In the genomic region with DNA sequence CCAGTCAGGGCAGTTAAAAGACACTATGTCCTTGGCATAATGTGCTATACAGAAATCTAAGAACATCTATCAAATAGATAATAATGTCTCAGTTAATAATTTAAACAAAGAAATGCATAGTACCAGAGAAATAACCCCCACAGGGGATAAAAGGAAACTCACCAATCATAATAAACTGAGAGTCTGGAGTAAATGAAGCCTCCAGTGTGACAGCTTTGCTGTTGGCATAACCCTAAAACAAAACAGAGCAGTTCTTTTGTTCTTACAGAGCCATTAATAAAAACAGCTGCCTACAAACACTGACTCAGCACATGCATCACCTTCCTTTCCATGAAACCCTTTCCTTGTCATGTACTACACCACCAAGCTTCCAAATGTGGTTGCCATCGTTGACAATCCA, we compare ENCODE assay signal across 22 cellular contexts. TPM values are rescaled to one million over a fixed set of nuclear protein-coding genes. Genes with fewer than 3 reads are reported as not detected.
DNase-seq lines count a peak whose midpoint lies in the region; ATAC-seq lines count a peak whose summit lies in the region.
"Had no signal": no experiment of that assay in that cellular context is flagged by ENCODE, and none has a peak within 500 bp of the region (broad histone marks: within the 10 kb centered on the region; RNA-seq: fewer than 3 reads in every experiment).

No MANE protein-coding gene starts in this region.

- no peaks in the 10 kb centered on the region for H3K27me3 Mint-ChIP-seq in T-cell
- H3K27me3 Mint-ChIP-seq in central memory CD8-positive, alpha-beta T cell: no peaks in the 10 kb centered on the region
- H3K27me3 Mint-ChIP-seq: dendritic cell treated with granulocyte-macrophage colony-stimulating factor and Interleukin-4, amounts not matched to agents 40 ng/mL and 50 ng/mL, for 4 days; stimulated activated naive B cell treated with anti-CD40 and anti-IgM and Interleukin-4, amounts not matched to agents 10 μg/mL and 1 μg/mL and 100 μg/mL, for 72 hours had no signal

- CTCF ChIA-PET in T-cell (lab: Charles Lee): interaction anchor here in 1 of 2 donors (1.7 kb wide), 1 partner anchor 18 kb away, joined by 5 read pairs; no protein-coding TSS in a partner anchor

- DNase-seq in COLO829 (ENCODE audit: low spot score) (peak; percentile 76), T-cell (no peak), myocyte (ENCODE audit: low read depth) (peak; percentile 58), NCI-H774 (lab: John Stamatoyannopoulos, UW) (no peak)
- DNase-seq in central memory CD8-positive, alpha-beta T cell (ENCODE audit: low spot score in 2 of 2): no peak
- DNase-seq: activated CD4-positive, alpha-beta T cell treated with anti-CD3 and anti-CD28 coated beads, Interleukin-2, amount 50 U/mL, for 4 hours; activated effector memory CD4-positive, alpha-beta T cell treated with Interleukin-2 at 50 U/mL for 16 hours; body of pancreas; DND-41; hippocampal formation; NCI-H2081; NCI-H524 treated with DMSO at 0.1 percent for 48 hours; pancreas; PC-9; stimulated activated naive B cell treated with anti-CD40 and anti-IgM and Interleukin-4, amounts not matched to agents 10 μg/mL and 1 μg/mL and 100 μg/mL, for 72 hours; trophoblast cell had no signal

- POLR2A ChIA-PET in T-cell (lab: Charles Lee): interaction anchor here in 1 of 2 donors (0.5 to 1.4 kb wide), 3 partner anchors 12 to 286 kb away, joined by 3 to 6 read pairs (median 5); no protein-coding TSS in a partner anchor

- peak overlapping the region; percentile 97 to 99 for H3K27ac Mint-ChIP-seq in T-cell
- peak overlapping the region; percentile 79 for H3K27ac Mint-ChIP-seq in central memory CD8-positive, alpha-beta T cell (ENCODE audit: low read depth)
- H3K27ac Mint-ChIP-seq: dendritic cell treated with granulocyte-macrophage colony-stimulating factor and Interleukin-4, amounts not matched to agents 40 ng/mL and 50 ng/mL, for 4 days had no signal

- H3K36me3 Mint-ChIP-seq in T-cell: peaks cover 73% of the 10 kb centered on the region
- peaks cover 88% of the 10 kb centered on the region for H3K36me3 Mint-ChIP-seq in central memory CD8-positive, alpha-beta T cell (ENCODE audit: insufficient read depth)

- H3K9me3 Mint-ChIP-seq in T-cell: no peaks in the 10 kb centered on the region
- H3K9me3 Mint-ChIP-seq in central memory CD8-positive, alpha-beta T cell: no peaks in the 10 kb centered on the region
- H3K9me3 Mint-ChIP-seq: dendritic cell treated with granulocyte-macrophage colony-stimulating factor and Interleukin-4, amounts not matched to agents 40 ng/mL and 50 ng/mL, for 4 days; stimulated activated naive B cell treated with anti-CD40 and anti-IgM and Interleukin-4, amounts not matched to agents 10 μg/mL and 1 μg/mL and 100 μg/mL, for 72 hours had no signal

- no peak overlapping the region for H3K4me3 Mint-ChIP-seq in T-cell
- H3K4me3 Mint-ChIP-seq in central memory CD8-positive, alpha-beta T cell: no peak overlapping the region
- H3K4me3 Mint-ChIP-seq: dendritic cell treated with granulocyte-macrophage colony-stimulating factor and Interleukin-4, amounts not matched to agents 40 ng/mL and 50 ng/mL, for 4 days; stimulated activated naive B cell treated with anti-CD40 and anti-IgM and Interleukin-4, amounts not matched to agents 10 μg/mL and 1 μg/mL and 100 μg/mL, for 72 hours had no signal

- H3K4me1 Mint-ChIP-seq in T-cell: peaks cover 93 to 95% (median 94%) of the 10 kb centered on the region in 3 donors
- H3K4me1 Mint-ChIP-seq in central memory CD8-positive, alpha-beta T cell: peaks cover 73% of the 10 kb centered on the region

- ATAC-seq in T-cell (replicated peaks in 1 of 4) (no peak), GM18868 (IDR thresholded peaks at IDR 0.05; ENCODE audit: unreplicated experiment) (no peak), GM19455 (IDR thresholded peaks at IDR 0.05; ENCODE audit: unreplicated experiment) (no peak)
- no peak for ATAC-seq in central memory CD8-positive, alpha-beta T cell (replicated peaks; ENCODE audit: extremely low read depth, poor library complexity, severe bottlenecking)
- ATAC-seq: body of pancreas; pancreas; stimulated activated naive B cell treated with anti-CD40 and anti-IgM and Interleukin-4, amounts not matched to agents 10 μg/mL and 1 μg/mL and 100 μg/mL, for 72 hours had no signal

RNA-seq across cellular contexts. Expression of gene PPM1M, which starts 13.5 kb away (rescaled TPM):
- total RNA-seq in T-cell (10 to 100 TPM; 63.4 to 78.1 (median 73.4) TPM), myocyte (5.5 and 7.3 TPM in 2 replicates)
- 29.7 TPM for polyA plus RNA-seq in myocyte (2012)

RNA-seq across cellular contexts. Expression of gene WDR82, which starts 19.4 kb away (rescaled TPM):
- total RNA-seq in T-cell: 100 to 1,000 TPM; 119 to 159 (median 154) TPM
- 49.5 and 58.6 TPM in 2 replicates for total RNA-seq in myocyte
- 62.2 TPM for polyA plus RNA-seq in myocyte (2012)

RNA-seq across cellular contexts. Expression of gene TWF2, which starts 20.1 kb away (rescaled TPM):
- total RNA-seq in T-cell (10 to 100 TPM; 49.8 to 99.9 (median 88.3) TPM), myocyte (24.3 and 67.9 TPM in 2 replicates)
- 66.1 TPM for polyA plus RNA-seq in myocyte (2012)

RNA-seq across cellular contexts. Expression of gene GLYCTK, which starts 28.6 kb away (rescaled TPM):
- total RNA-seq in T-cell (10 to 100 TPM; 36.7 to 42.5 (median 37.5) TPM), myocyte (6.3 and 7.8 TPM in 2 replicates)
- polyA plus RNA-seq in myocyte (2012): 6.0 TPM

RNA-seq across cellular contexts. Expression of gene TLR9, which starts 33.6 kb away (rescaled TPM):
- total RNA-seq in T-cell (1 to 10 TPM in 3 of 5 donors, under 1 TPM in 1, not detected in 1; 0.54 to 2.9 (median 2.1) TPM), myocyte (0.05 TPM in 1 of 2 replicates, not detected in the other)
- polyA plus RNA-seq in myocyte (2012): 0.06 TPM
- total RNA-seq: SJSA1 had no signal
- polyA plus RNA-seq: fibroblast of lung, smooth muscle cell had no signal

Comparison
In these comparisons a context has a peak if more than half of its experiments do, and no peak if none do; other contexts are left out.
1. DNase-seq: peak in COLO829 (single experiment) and myocyte (single experiment); none in T-cell (0 of 34), central memory CD8-positive, alpha-beta T cell (0 of 2) and NCI-H774 (single experiment).